Comparison of ENCODE assay signal across 22 cellular contexts in the genomic region with DNA sequence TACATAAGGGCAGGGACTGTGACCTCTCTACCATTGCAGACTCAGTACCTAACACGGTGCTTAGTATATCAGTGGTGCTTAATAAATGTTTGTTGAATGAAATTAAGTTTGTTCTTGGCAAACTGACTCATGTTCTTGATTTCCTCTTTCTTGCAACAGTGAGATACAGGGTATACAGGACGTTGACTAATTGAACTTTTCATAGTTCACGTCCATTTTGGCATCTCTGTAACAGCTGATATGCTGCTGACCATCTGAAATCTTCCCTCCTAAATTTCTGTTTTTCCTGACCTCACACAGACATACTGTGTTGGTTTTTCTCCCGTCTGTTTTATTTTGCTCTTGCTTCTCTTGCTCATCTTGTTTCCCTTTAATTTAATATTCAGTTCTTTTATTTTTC. TPM values are rescaled to one million over a fixed set of nuclear protein-coding genes. Genes with fewer than 3 reads are reported as not detected.
"Had no signal": no experiment of that assay in that cellular context is flagged by ENCODE, and none has a peak within 500 bp of the region (broad histone marks: within the 10 kb centered on the region; RNA-seq: fewer than 3 reads in every experiment).

No MANE protein-coding gene starts in this region.

- H3K9ac ChIP-seq: parathyroid adenoma had no signal

- H3K36me3 ChIP-seq: brain microvascular endothelial cell, neutrophil, stomach had no signal

- H3K4me1 ChIP-seq: parathyroid adenoma had no signal

- H3K9me3 ChIP-seq: neutrophil had no signal

- ATAC-seq: activated CD8-positive, alpha-beta T cell treated with anti-CD3 and anti-CD28 coated beads for 36 hours; left lobe of liver; natural killer cell treated with Interleukin-12 subunit alpha and Interleukin-12 subunit beta and Interleukin-15 and Interleukin-18, amount 100 ng/mL, for 72 hours; sciatic nerve; stimulated activated effector memory CD8-positive, alpha-beta T cell treated with anti-CD3 and anti-CD28 coated beads, Interleukin-12 subunit alpha, Interleukin-12 subunit beta, amount 100 ng/mL, for 72 hours had no signal

- H3K4me3 ChIP-seq: lung, stomach had no signal

- H3K27me3 ChIP-seq: brain microvascular endothelial cell, neutrophil, stomach had no signal

- DNase-seq: activated B cell treated with CpG ODN at 0.5 μM for 24 hours; activated CD4-positive, alpha-beta T cell treated with anti-CD3 and anti-CD28 coated beads for 48 hours; activated CD8-positive, alpha-beta T cell treated with anti-CD3 and anti-CD28 coated beads for 36 hours; activated naive CD4-positive, alpha-beta T cell treated with anti-CD3 and anti-CD28 coated beads for 36 hours; activated T-cell treated with anti-CD3 and anti-CD28 coated beads, Interleukin-2, amount 50 U/mL, for 24 hours; aorta; brain microvascular endothelial cell; cerebellar nuclear complex; effector CD8-positive, alpha-beta T cell; foreskin melanocyte; hypothalamus; stimulated activated CD4-positive, alpha-beta T cell treated with anti-CD3 and anti-CD28 coated beads, Interleukin-4, amount 100 ng/mL, for 24 hours; stomach; T-helper 2 cell had no signal

- H2AFZ ChIP-seq: parathyroid adenoma had no signal

- FAIRE-seq: keratinocyte had no signal

- H3K27ac ChIP-seq: brain microvascular endothelial cell, neutrophil, parathyroid adenoma, stomach had no signal

RNA-seq across cellular contexts. Expression of gene LHCGR, which starts 44.2 kb away (rescaled TPM):
- total RNA-seq: activated B cell treated with CpG ODN at 0.5 μM for 24 hours; activated CD8-positive, alpha-beta T cell treated with anti-CD3 and anti-CD28 coated beads for 36 hours; activated naive CD4-positive, alpha-beta T cell treated with anti-CD3 and anti-CD28 coated beads for 36 hours; left lobe of liver; natural killer cell treated with Interleukin-12 subunit alpha and Interleukin-12 subunit beta and Interleukin-15 and Interleukin-18, amount 100 ng/mL, for 72 hours had no signal
- polyA plus RNA-seq: aorta, keratinocyte had no signal
